ENCODE assay signal across 16 cellular contexts in the genomic region with DNA sequence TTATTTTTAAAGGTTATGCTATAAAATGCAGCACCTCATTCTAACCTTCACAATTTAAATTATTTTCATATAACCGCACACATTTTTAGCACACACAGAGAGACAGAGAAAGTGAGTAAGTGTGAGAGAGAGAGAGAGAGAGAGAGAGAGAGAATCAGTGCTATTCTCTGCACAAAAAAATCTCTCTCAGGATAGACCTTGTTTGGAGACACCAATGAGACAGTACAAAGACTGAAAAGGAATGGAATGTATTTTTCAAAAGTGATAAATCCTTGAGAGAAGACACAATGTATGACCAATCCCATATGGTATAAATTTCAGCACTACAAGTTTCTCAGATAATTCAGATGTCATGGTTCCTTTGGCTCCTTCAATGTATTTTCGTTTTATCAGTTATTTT.
DNase-seq lines count a peak whose midpoint lies in the region; ATAC-seq and TF ChIP-seq lines count a peak whose summit lies in the region.
"Had no signal": no experiment of that assay in that cellular context is flagged by ENCODE, and none has a peak within 500 bp of the region (broad histone marks: within the 10 kb centered on the region; RNA-seq: fewer than 3 reads in every experiment).

No MANE protein-coding gene starts in this region.

- POLR2A ChIA-PET in MCF 10A (lab: Yijun Ruan, JAX) = interaction anchor here (1.0 kb wide), 1 partner anchor 297 kb away, joined by 3 read pairs; no protein-coding TSS in a partner anchor
- POLR2A ChIA-PET in CD8-positive, alpha-beta T cell (lab: Charles Lee) = no interaction called here

- H3K4me1 ChIP-seq in breast epithelium = no peaks in the 10 kb centered on the region
- no peaks in the 10 kb centered on the region for H3K4me1 ChIP-seq in CD8-positive, alpha-beta T cell (ENCODE audit: insufficient read depth, low read length)

- no peaks in the 10 kb centered on the region for H3K9me3 Mint-ChIP-seq in MCF 10A (ENCODE audit: unreplicated experiment)
- peaks cover 3% of the 10 kb centered on the region for H3K9me3 Mint-ChIP-seq in nephron
- H3K9me3 Mint-ChIP-seq in CD8-positive, alpha-beta T cell = peaks cover 8% of the 10 kb centered on the region
- H3K9me3 Mint-ChIP-seq in Calu3 (ENCODE audit: low read depth, unreplicated experiment) = peaks cover 5% of the 10 kb centered on the region
- H3K9me3 Mint-ChIP-seq: activated T-helper 2 cell treated with anti-CD3 and anti-CD28 coated beads, Interferon-gamma antibody, Interleukin-2, Interleukin-4, amounts not matched to agents 10 μg/mL and 5 μg/mL and 100 μg/mL, durations not matched to agents 14 hours and 24 hours and 36 hours; dendritic cell treated with granulocyte-macrophage colony-stimulating factor and Interleukin-4, amounts not matched to agents 40 ng/mL and 50 ng/mL, for 4 days had no signal

- TF ChIP-seq POLR2A in breast epithelium (IDR thresholded peaks at IDR 0.05) = no peak

- H3K27ac Mint-ChIP-seq in MCF 10A (ENCODE audit: low read depth, unreplicated experiment) (peak overlapping the region; percentile 73), nephron (peak overlapping the region; percentile 96 to 98 (median 98)), Calu3 (ENCODE audit: unreplicated experiment) (no peak overlapping the region)
- no peak overlapping the region for H3K27ac Mint-ChIP-seq in CD8-positive, alpha-beta T cell
- H3K27ac Mint-ChIP-seq: activated T-helper 2 cell treated with anti-CD3 and anti-CD28 coated beads, Interferon-gamma antibody, Interleukin-2, Interleukin-4, amounts not matched to agents 10 μg/mL and 5 μg/mL and 100 μg/mL, durations not matched to agents 14 hours and 24 hours and 36 hours; CD4-positive, alpha-beta T cell; dendritic cell treated with granulocyte-macrophage colony-stimulating factor and Interleukin-4, amounts not matched to agents 40 ng/mL and 50 ng/mL, for 4 days had no signal

- BruUV-seq in MCF 10A (replicated peaks; lab: Mats Ljungman, UMichigan) (no TSS peak), Calu3 (replicated peaks; lab: Mats Ljungman, UMichigan) (no TSS peak)

- no peak for TF ChIP-seq CTCF in MCF 10A (IDR thresholded peaks at IDR 0.05; ENCODE audit: unreplicated experiment)
- TF ChIP-seq CTCF in breast epithelium (IDR thresholded peaks at IDR 0.05) = no peak
- TF ChIP-seq CTCF in nephron (IDR thresholded peaks at IDR 0.05; ENCODE audit: unreplicated experiment in 3 of 3) = no peak
- no peak for TF ChIP-seq CTCF in CD8-positive, alpha-beta T cell (IDR thresholded peaks at IDR 0.05)
- no peak for TF ChIP-seq CTCF in Calu3 (IDR thresholded peaks at IDR 0.05; ENCODE audit: unreplicated experiment)

- no peaks in the 10 kb centered on the region for H3K36me3 Mint-ChIP-seq in MCF 10A (ENCODE audit: insufficient read depth, unreplicated experiment)
- no peaks in the 10 kb centered on the region for H3K36me3 Mint-ChIP-seq in nephron (ENCODE audit: low read depth)
- H3K36me3 Mint-ChIP-seq in CD8-positive, alpha-beta T cell = no peaks in the 10 kb centered on the region
- H3K36me3 Mint-ChIP-seq in Calu3 (ENCODE audit: insufficient read depth, unreplicated experiment) = no peaks in the 10 kb centered on the region

- no peak for DNase-seq in MCF 10A (ENCODE audit: unreplicated experiment)
- no peak for DNase-seq in breast epithelium (ENCODE audit: low spot score in 2 of 2)
- peak; percentile 39 for DNase-seq in dedifferentiated amniotic fluid mesenchymal stem cell (ENCODE audit: extremely low spot score)
- no peak for DNase-seq in CD8-positive, alpha-beta T cell
- no peak for DNase-seq in hypothalamus (lab: John Stamatoyannopoulos, UW)
- DNase-seq in SK-N-DZ (ENCODE audit: low spot score) = no peak
- DNase-seq in Calu3 = no peak
- DNase-seq: amygdala; CD4-positive, alpha-beta T cell; NCI-H1436; NCI-H226; SW 1271 had no signal

- no peaks in the 10 kb centered on the region for H3K27me3 ChIP-seq in breast epithelium
- H3K27me3 ChIP-seq in CD8-positive, alpha-beta T cell (ENCODE audit: insufficient read depth, low read length) = no peaks in the 10 kb centered on the region

- ATAC-seq in CD8-positive, alpha-beta T cell = no peak

- H3K27me3 Mint-ChIP-seq in MCF 10A (ENCODE audit: insufficient read depth, unreplicated experiment) (no peaks in the 10 kb centered on the region), nephron (ENCODE audit: low read depth) (no peaks in the 10 kb centered on the region), Calu3 (ENCODE audit: unreplicated experiment) (no peaks in the 10 kb centered on the region)
- H3K27me3 Mint-ChIP-seq in CD8-positive, alpha-beta T cell (ENCODE audit: low read depth) = no peaks in the 10 kb centered on the region
- H3K27me3 Mint-ChIP-seq: CD4-positive, alpha-beta T cell; dendritic cell treated with granulocyte-macrophage colony-stimulating factor and Interleukin-4, amounts not matched to agents 40 ng/mL and 50 ng/mL, for 4 days had no signal

- H3K4me3 ChIP-seq in breast epithelium = no peak overlapping the region
- no peak overlapping the region for H3K4me3 ChIP-seq in CD8-positive, alpha-beta T cell (ENCODE audit: low read depth, low read length)

- H3K4me1 Mint-ChIP-seq in MCF 10A (ENCODE audit: insufficient read depth, unreplicated experiment) (peaks cover 23% of the 10 kb centered on the region), nephron (peaks cover 44% of the 10 kb centered on the region), Calu3 (ENCODE audit: low read depth, unreplicated experiment) (no peaks in the 10 kb centered on the region)
- H3K4me1 Mint-ChIP-seq in CD8-positive, alpha-beta T cell (ENCODE audit: low read depth) = no peaks in the 10 kb centered on the region

- H3K36me3 ChIP-seq in breast epithelium = no peaks in the 10 kb centered on the region
- H3K36me3 ChIP-seq in CD8-positive, alpha-beta T cell (ENCODE audit: insufficient read depth, low read length) = no peaks in the 10 kb centered on the region

- no peaks in the 10 kb centered on the region for H3K9me3 ChIP-seq in breast epithelium
- H3K9me3 ChIP-seq in CD8-positive, alpha-beta T cell (ENCODE audit: low read length) = no peaks in the 10 kb centered on the region

- intact Hi-C loops in MCF 10A (cut with micrococcal nuclease) (no loop called here), breast epithelium (cut with DNase I; ENCODE audit: low total_unique reads) (no loop called here), Calu3 (cut with micrococcal nuclease; ENCODE audit: unreplicated experiment) (no loop called here)
- intact Hi-C loops in CD8-positive, alpha-beta T cell (cut with DNase I, micrococcal nuclease) = loop anchor here in 1 of 2 experiments (5.0 kb wide), 1 partner anchor 482 kb away; no protein-coding TSS in a partner anchor

- CTCF ChIA-PET in MCF 10A (lab: Yijun Ruan, JAX) = interaction anchor here (0.6 to 1.3 kb wide), 2 partner anchors 9 to 13 kb away, joined by 3 read pairs; no protein-coding TSS in a partner anchor
- CTCF ChIA-PET in CD8-positive, alpha-beta T cell (lab: Charles Lee) = no interaction called here
- CTCF ChIA-PET in Calu3 (lab: Charles Lee) = no interaction called here

- no peak overlapping the region for H3K4me3 Mint-ChIP-seq in MCF 10A (ENCODE audit: unreplicated experiment)
- H3K4me3 Mint-ChIP-seq in nephron = peak overlapping the region; percentile 5 to 42 (median 13)
- no peak overlapping the region for H3K4me3 Mint-ChIP-seq in CD8-positive, alpha-beta T cell
- no peak overlapping the region for H3K4me3 Mint-ChIP-seq in Calu3 (ENCODE audit: low read depth, unreplicated experiment)
- H3K4me3 Mint-ChIP-seq: CD4-positive, alpha-beta T cell; dendritic cell treated with granulocyte-macrophage colony-stimulating factor and Interleukin-4, amounts not matched to agents 40 ng/mL and 50 ng/mL, for 4 days had no signal

- peak overlapping the region in 1 of 2 donors; percentile 74 for H3K27ac ChIP-seq in breast epithelium
- H3K27ac ChIP-seq in CD8-positive, alpha-beta T cell (ENCODE audit: low read depth, low read length) = no peak overlapping the region
- H3K27ac ChIP-seq: 22Rv1 had no signal

Comparison
In these comparisons a context has a peak if more than half of its experiments do, and no peak if none do; other contexts are left out.
1. H3K27ac Mint-ChIP-seq: peak in MCF 10A (single experiment) and nephron (3 of 3); none in CD8-positive, alpha-beta T cell (single experiment) and Calu3 (single experiment).
2. H3K4me3 Mint-ChIP-seq: peak in nephron (3 of 3); none in MCF 10A (single experiment), CD8-positive, alpha-beta T cell (single experiment) and Calu3 (single experiment).